1 cellular context compared by ENCODE assay signal in the genomic region with DNA sequence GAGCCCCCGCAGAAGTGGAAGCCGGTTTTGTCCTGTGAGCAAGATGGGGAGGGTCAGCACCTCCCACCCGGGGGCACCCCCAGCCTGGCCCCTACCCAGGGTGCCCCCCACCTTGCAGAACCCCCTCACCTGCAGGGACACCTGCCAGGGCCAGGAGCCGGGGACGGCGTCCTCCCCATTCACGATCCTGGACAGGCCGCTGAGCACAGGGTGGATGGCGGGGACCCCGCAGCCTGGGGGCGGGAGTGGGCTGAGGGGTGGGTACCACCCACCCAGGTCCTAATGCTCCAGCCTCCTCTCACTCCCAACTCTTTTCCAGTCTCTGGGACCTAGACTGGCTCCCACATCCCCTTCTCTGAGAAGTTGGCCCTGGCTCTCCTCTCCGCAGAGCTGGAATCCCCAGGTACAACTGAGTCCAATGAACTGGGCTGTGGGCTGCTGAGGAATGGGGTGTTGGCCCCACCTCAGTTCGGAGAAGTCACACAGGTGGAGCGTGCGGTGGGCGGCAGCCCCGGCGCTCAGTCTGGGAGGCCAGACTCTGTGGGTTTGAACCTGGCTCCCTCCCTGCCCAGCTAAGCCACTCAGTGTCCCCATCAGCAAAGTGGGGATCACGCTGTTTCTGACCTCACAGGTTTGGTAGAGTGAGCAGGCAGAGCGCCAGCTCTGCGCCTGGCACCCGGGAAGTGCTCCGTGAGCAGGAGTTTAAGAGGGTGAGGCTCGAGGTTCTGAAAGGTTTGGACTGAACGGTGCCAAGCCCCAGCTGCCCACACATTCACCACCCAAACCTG.
TF ChIP-seq lines count a peak whose summit lies in the region.

No MANE protein-coding gene starts in this region.

TF ChIP-seq in HEK293, 187 proteins besides CTCF, POLR2A, EP300 and RAD21:
- TF ChIP-seq ZFHX2 (tag by site-specific recombination; conservative IDR thresholded peaks at IDR 0.05): peak; percentile 43
- peak; percentile 42 for TF ChIP-seq EGR2 (tag by site-specific recombination; IDR thresholded peaks at IDR 0.05; ENCODE audit: low read depth)
